2 cellular contexts compared by ENCODE assay signal in genomic region chr1:207007352-207008033, GRCh38.
TF ChIP-seq lines count a peak whose summit lies in the region.

No MANE protein-coding gene starts in this region.

TF ChIP-seq in A549, 52 proteins besides CTCF, POLR2A, EP300 and RAD21 (continues in another document):
- TF ChIP-seq HEYL (CRISPR knock-in tag; IDR thresholded peaks at IDR 0.05) (no peak), NFE2L2 (conservative IDR thresholded peaks at IDR 0.05; ENCODE audit: low read length) (no peak), ZFP36 (IDR thresholded peaks at IDR 0.05; ENCODE audit: borderline replicate concordance, partially characterized antibody) (peak; percentile 32), BCL3 (IDR thresholded peaks at IDR 0.05) (no peak), NPAS2 (CRISPR knock-in tag; IDR thresholded peaks at IDR 0.05; ENCODE audit: borderline replicate concordance) (no peak), MYC (IDR thresholded peaks at IDR 0.05; ENCODE audit: borderline replicate concordance, low read length) (no peak), RCOR1 (IDR thresholded peaks at IDR 0.05; ENCODE audit: low read depth, low read length) (no peak), HES2 (IDR thresholded peaks at IDR 0.05) (no peak), ELK1 (IDR thresholded peaks at IDR 0.05; ENCODE audit: low read depth, low read length) (no peak), EHMT2 (IDR thresholded peaks at IDR 0.05; ENCODE audit: low read depth) (no peak), CBX2 (IDR thresholded peaks at IDR 0.05; ENCODE audit: borderline replicate concordance, low read depth) (no peak), JUNB (IDR thresholded peaks at IDR 0.05) (peak; percentile 67), POLR2AphosphoS2 (conservative IDR thresholded peaks at IDR 0.05; ENCODE audit: low read length) (no peak), HDAC2 (IDR thresholded peaks at IDR 0.05) (no peak), BHLHE40 (IDR thresholded peaks at IDR 0.05; ENCODE audit: low read depth, low read length) (no peak), NR3C1 (IDR thresholded peaks at IDR 0.05) (no peak), PHF8 (IDR thresholded peaks at IDR 0.05; ENCODE audit: borderline replicate concordance, low read depth) (no peak), ZC3H11A (IDR thresholded peaks at IDR 0.05) (no peak), FOXS1 (CRISPR knock-in tag; IDR thresholded peaks at IDR 0.05) (peak; percentile 73; the same call in 1 of the 2 replicates), HMGXB4 (CRISPR knock-in tag; IDR thresholded peaks at IDR 0.05; ENCODE audit: borderline replicate concordance) (no peak), FOSB (CRISPR knock-in tag; IDR thresholded peaks at IDR 0.05) (no peak), KDM5A (IDR thresholded peaks at IDR 0.05) (no peak), RFX5 (IDR thresholded peaks at IDR 0.05) (no peak), E2F6 (IDR thresholded peaks at IDR 0.05; ENCODE audit: borderline replicate concordance, low read depth) (no peak), HOXA7 (CRISPR knock-in tag; IDR thresholded peaks at IDR 0.05) (no peak), SMC3 (IDR thresholded peaks at IDR 0.05) (no peak), SREBF2 (IDR thresholded peaks at IDR 0.05) (no peak), ZNF302 (CRISPR knock-in tag; IDR thresholded peaks at IDR 0.05) (no peak), MAX (IDR thresholded peaks at IDR 0.05) (peak; percentile 71), PBX3 (IDR thresholded peaks at IDR 0.05) (no peak), FOSL2 (IDR thresholded peaks at IDR 0.05) (peak; percentile 39; the same call in 1 of the 2 replicates), FOSL2 (CRISPR knock-in tag; IDR thresholded peaks at IDR 0.05) (peak; percentile 87), RARB (CRISPR knock-in tag; IDR thresholded peaks at IDR 0.05) (no peak), ZSCAN20 (CRISPR knock-in tag; IDR thresholded peaks at IDR 0.05) (peak; percentile 62; the same call in 1 of the 2 replicates), JUN (IDR thresholded peaks at IDR 0.05) (peak in 1 of 2 experiments; percentile 68; a peak in 2 of 5 replicates), TFCP2L1 (CRISPR knock-in tag; IDR thresholded peaks at IDR 0.05) (no peak), MAFK (IDR thresholded peaks at IDR 0.05; ENCODE audit: partially characterized antibody) (no peak)

TF ChIP-seq in IMR-90, 13 proteins besides CTCF, POLR2A, EP300 and RAD21:
- TF ChIP-seq CEBPB (IDR thresholded peaks at IDR 0.05; ENCODE audit: low read depth, low read length) (no peak), MAZ (IDR thresholded peaks at IDR 0.05; ENCODE audit: borderline replicate concordance, low read depth, low read length) (no peak), FOS (IDR thresholded peaks at IDR 0.05; ENCODE audit: low read depth, low read length) (no peak), RFX5 (IDR thresholded peaks at IDR 0.05; ENCODE audit: low read depth, low read length) (no peak), MXI1 (IDR thresholded peaks at IDR 0.05; ENCODE audit: borderline replicate concordance, low read depth, low read length) (no peak), RCOR1 (IDR thresholded peaks at IDR 0.05; ENCODE audit: insufficient replicate concordance, low read length) (no peak), ELK1 (IDR thresholded peaks at IDR 0.05; ENCODE audit: borderline replicate concordance, low read depth, low read length) (no peak), USF2 (IDR thresholded peaks at IDR 0.05; ENCODE audit: low read depth, low read length) (no peak)
